In genomic region chr2:98027955-98028593, GRCh38 we compare ENCODE assay signal across 14 cellular contexts. TPM values are rescaled to one million over a fixed set of nuclear protein-coding genes. Genes with fewer than 3 reads are reported as not detected.
DNase-seq lines count a peak whose midpoint lies in the region; ATAC-seq, FAIRE-seq and TF ChIP-seq lines count a peak whose summit lies in the region.
"Had no signal": no experiment of that assay in that cellular context is flagged by ENCODE, and none has a peak within 500 bp of the region (broad histone marks: within the 10 kb centered on the region; RNA-seq: fewer than 3 reads in every experiment).

No MANE protein-coding gene starts in this region.

- TF ChIP-seq CTCF in RWPE1 (conservative IDR thresholded peaks at IDR 0.05; ENCODE audit: low read depth), result no peak
- no peak for TF ChIP-seq CTCF in foreskin fibroblast (IDR thresholded peaks at IDR 0.05; ENCODE audit: low read depth, low read length)

- no peak for ATAC-seq in HG03378 (IDR thresholded peaks at IDR 0.05; ENCODE audit: unreplicated experiment)
- ATAC-seq in SK-N-SH treated with all-trans-retinoic acid at 6 μM for 48 hours, result no peak

- peaks cover 21% of the 10 kb centered on the region for H3K4me1 ChIP-seq in ACC112 (ENCODE audit: control insufficient read depth, insufficient read depth, low read length, unreplicated experiment)

- H3K4me3 ChIP-seq in ACC112 (ENCODE audit: low read depth, low read length) (no peak overlapping the region), foreskin fibroblast (ENCODE audit: low read depth in 1 of 2, low read length in 2 of 2) (no peak overlapping the region)
- H3K4me3 ChIP-seq: heart left ventricle had no signal

- peak overlapping the region; percentile 38; the same call in 1 of the 2 replicates for H3K27ac ChIP-seq in ACC112 (ENCODE audit: low read depth, low read length)
- H3K27ac ChIP-seq in RWPE1, result no peak overlapping the region
- H3K27ac ChIP-seq: heart left ventricle, HL-60 had no signal

- no peaks in the 10 kb centered on the region for H3K27me3 ChIP-seq in ACC112 (ENCODE audit: insufficient read depth, low read length)

- TF ChIP-seq POLR2A in GM12892 (IDR thresholded peaks at IDR 0.05; ENCODE audit: low read depth, low read length), result no peak

- DNase-seq in GM12892 (ENCODE audit: insufficient read length) (no peak), RWPE1 (ENCODE audit: low spot score) (peak; percentile 14), foreskin fibroblast (peak; percentile 16 to 37), DMS114 treated with DMSO at 0.1 percent for 48 hours (lab: John Stamatoyannopoulos, UW; ENCODE audit: unreplicated experiment) (no peak), RCC 7860 (ENCODE audit: low spot score) (no peak)
- DNase-seq: activated naive CD4-positive, alpha-beta T cell; heart left ventricle; MV-4-11; NCI-H524 treated with DMSO at 0.1 percent for 48 hours; SK-N-SH had no signal

- H3K36me3 ChIP-seq in ACC112 (ENCODE audit: insufficient read depth, low read length), result no peaks in the 10 kb centered on the region
- H3K36me3 ChIP-seq: heart left ventricle had no signal

- H3K79me2 ChIP-seq in ACC112 (ENCODE audit: control insufficient read depth, insufficient read depth, low read length, unreplicated experiment), result no peaks in the 10 kb centered on the region

- no peak overlapping the region for H2AFZ ChIP-seq in ACC112 (ENCODE audit: low read length, unreplicated experiment)

- FAIRE-seq in GM12892 (lab: Jason Lieb, UNC), result peak; percentile 51
- no peak for FAIRE-seq in RCC 7860 (lab: Jason Lieb, UNC)

- POLR2A ChIA-PET in RWPE1 (lab: Yijun Ruan, JAX; ENCODE audit: low non-redundant PET), result no interaction called here

- CTCF ChIA-PET in RWPE1 (lab: Yijun Ruan, JAX), result interaction anchor here (0.6 kb wide), 1 partner anchor 37 kb away, joined by 5 read pairs; no protein-coding TSS in a partner anchor

TF ChIP-seq in SK-N-SH treated with all-trans-retinoic acid at 6 μM for 48 hours, 23 proteins besides CTCF, POLR2A, EP300 and RAD21:
- TF ChIP-seq ZFP3 (CRISPR knock-in tag; IDR thresholded peaks at IDR 0.05) (no peak), ZNF70 (CRISPR knock-in tag; IDR thresholded peaks at IDR 0.05) (no peak), CSRNP3 (CRISPR knock-in tag; IDR thresholded peaks at IDR 0.05) (no peak), ZC3H10 (CRISPR knock-in tag; IDR thresholded peaks at IDR 0.05) (no peak), PPARA (CRISPR knock-in tag; IDR thresholded peaks at IDR 0.05; ENCODE audit: borderline replicate concordance) (no peak), ZFP30 (CRISPR knock-in tag; IDR thresholded peaks at IDR 0.05) (no peak), ZNF8 (CRISPR knock-in tag; IDR thresholded peaks at IDR 0.05) (no peak), GLIS3 (CRISPR knock-in tag; IDR thresholded peaks at IDR 0.05) (no peak), BACH2 (CRISPR knock-in tag; IDR thresholded peaks at IDR 0.05; ENCODE audit: borderline replicate concordance) (no peak), CSDC2 (CRISPR knock-in tag; IDR thresholded peaks at IDR 0.05) (no peak), ZNF565 (CRISPR knock-in tag; conservative IDR thresholded peaks at IDR 0.05; ENCODE audit: low read depth) (no peak), RARB (CRISPR knock-in tag; IDR thresholded peaks at IDR 0.05) (no peak), TSHZ2 (CRISPR knock-in tag; IDR thresholded peaks at IDR 0.05) (no peak), ISL1 (CRISPR knock-in tag; IDR thresholded peaks at IDR 0.05) (no peak), OSR1 (CRISPR knock-in tag; IDR thresholded peaks at IDR 0.05) (no peak)

RNA-seq across cellular contexts. Expression of gene TMEM131, which starts 32.3 kb away (rescaled TPM):
- polyA plus RNA-seq in GM12892 (2012; ENCODE audit: missing spikeins), result 24.6 TPM

RNA-seq across cellular contexts. Expression of gene VWA3B, which starts 58.9 kb away (rescaled TPM):
- not detected for polyA plus RNA-seq in GM12892 (2012; ENCODE audit: missing spikeins)
- polyA plus RNA-seq: SK-N-SH had no signal

Comparison
In these comparisons a context has a peak if more than half of its experiments do, and no peak if none do; other contexts are left out.
1. DNase-seq: peak in RWPE1 (single experiment) and foreskin fibroblast (2 of 2); none in GM12892 (single experiment), DMS114 treated with DMSO at 0.1 percent for 48 hours (single experiment) and RCC 7860 (single experiment).